In genomic region chr16:31120129-31120528, GRCh38 we compare ENCODE assay signal across 2 cellular contexts.
TF ChIP-seq lines count a peak whose summit lies in the region.

No MANE protein-coding gene starts in this region.

TF ChIP-seq in HepG2, 621 proteins besides CTCF, POLR2A, EP300 and RAD21:
- 0 out of 2 replicates have a peak, but pooled peaks have one; percentile 31 for TF ChIP-seq NR0B2 (CRISPR knock-in tag; IDR thresholded peaks at IDR 0.05)
- TF ChIP-seq GRHL1 (CRISPR knock-in tag; conservative IDR thresholded peaks at IDR 0.05) = no peak
TF ChIP-seq in HepG2: peak in this region for 1.

TF ChIP-seq in GM12891, 5 proteins besides CTCF, POLR2A, EP300 and RAD21:
- TF ChIP-seq POU2F2 (IDR thresholded peaks at IDR 0.05; ENCODE audit: low read depth, low read length) (no peak), SPI1 (IDR thresholded peaks at IDR 0.05; ENCODE audit: low read depth, low read length) (no peak), PAX5 (IDR thresholded peaks at IDR 0.05; ENCODE audit: insufficient read depth, low read length, severe bottlenecking) (no peak), TAF1 (IDR thresholded peaks at IDR 0.05; ENCODE audit: low read depth, low read length) (no peak), POLR2AphosphoS5 (IDR thresholded peaks at IDR 0.05; ENCODE audit: low read depth, low read length) (no peak)
